In genomic region chr7:8618441-8619070, GRCh38 we compare ENCODE assay signal across 26 cellular contexts.
"Had no signal": no experiment of that assay in that cellular context is flagged by ENCODE, and none has a peak within 500 bp of the region (broad histone marks: within the 10 kb centered on the region; RNA-seq: fewer than 3 reads in every experiment).

No MANE protein-coding gene starts in this region.

- H3K27ac ChIP-seq: ovary, skin epidermis, transverse colon had no signal

- H3K4me1 Mint-ChIP-seq: activated CD4-positive, alpha-beta T cell treated with anti-CD3 and anti-CD28 coated beads, Interleukin-2, amount 10 ng/mL, durations not matched to agents 7 days and 5 days; activated CD8-positive, alpha-beta memory T cell treated with anti-CD3 and anti-CD28 coated beads, Interleukin-2, amount 10 ng/mL, durations not matched to agents 7 days and 5 days; immature natural killer cell; naive thymus-derived CD8-positive, alpha-beta T cell; stimulated activated naive B cell treated with anti-CD40 and anti-IgM and Interleukin-4, amounts not matched to agents 10 μg/mL and 1 μg/mL and 100 μg/mL, for 72 hours; T-helper 17 cell had no signal

- DNase-seq: activated CD4-positive, alpha-beta T cell treated with anti-CD3 and anti-CD28 coated beads for 1 hour; activated CD4-positive, alpha-beta T cell treated with anti-CD3 and anti-CD28 coated beads, Interleukin-2, amount 10 ng/mL, durations not matched to agents 7 days and 5 days; activated CD8-positive, alpha-beta memory T cell treated with anti-CD3 and anti-CD28 coated beads, Interleukin-2, amount 10 ng/mL, durations not matched to agents 7 days and 5 days; activated CD8-positive, alpha-beta T cell treated with anti-CD3 and anti-CD28 coated beads for 36 hours; activated naive CD4-positive, alpha-beta T cell; activated T-cell treated with anti-CD3 and anti-CD28 coated beads, Interleukin-2, amount 50 U/mL, for 48 hours; effector CD8-positive, alpha-beta T cell; immature natural killer cell; kidney; left colon; mammary epithelial cell; naive thymus-derived CD8-positive, alpha-beta T cell; ovary; retina; stimulated activated CD4-positive, alpha-beta T cell treated with anti-CD3 and anti-CD28 coated beads, Interleukin-2, amount 100 ng/mL, for 24 hours; stimulated activated naive B cell treated with anti-CD40 and anti-IgM and Interleukin-4, amounts not matched to agents 10 μg/mL and 1 μg/mL and 100 μg/mL, for 72 hours; SW 1271; T-helper 17 cell; T1000; transverse colon had no signal

- H3K9me3 ChIP-seq: ovary, transverse colon had no signal

- ATAC-seq: activated CD8-positive, alpha-beta memory T cell treated with anti-CD3 and anti-CD28 coated beads, Interleukin-2, amount 10 ng/mL, durations not matched to agents 7 days and 5 days; activated CD8-positive, alpha-beta T cell treated with anti-CD3 and anti-CD28 coated beads for 36 hours; activated naive CD4-positive, alpha-beta T cell treated with anti-CD3 and anti-CD28 coated beads, Interleukin-2, amount 50 U/mL, for 72 hours; left colon; naive thymus-derived CD8-positive, alpha-beta T cell; sciatic nerve; stimulated activated naive B cell treated with anti-CD40 and anti-IgM and Interleukin-4, amounts not matched to agents 10 μg/mL and 1 μg/mL and 100 μg/mL, for 72 hours; T-helper 17 cell had no signal

- H3K27me3 Mint-ChIP-seq: activated CD4-positive, alpha-beta T cell treated with anti-CD3 and anti-CD28 coated beads, Interleukin-2, amount 10 ng/mL, durations not matched to agents 7 days and 5 days; activated CD8-positive, alpha-beta memory T cell treated with anti-CD3 and anti-CD28 coated beads, Interleukin-2, amount 10 ng/mL, durations not matched to agents 7 days and 5 days; activated CD8-positive, alpha-beta T cell treated with anti-CD3 and anti-CD28 coated beads for 36 hours; naive thymus-derived CD8-positive, alpha-beta T cell; progenitor cell of endocrine pancreas; stimulated activated naive B cell treated with anti-CD40 and anti-IgM and Interleukin-4, amounts not matched to agents 10 μg/mL and 1 μg/mL and 100 μg/mL, for 72 hours; T-helper 17 cell had no signal

- H3K36me3 ChIP-seq: ovary, transverse colon had no signal

- H3K4me1 ChIP-seq: transverse colon had no signal

- H3K27ac Mint-ChIP-seq: activated CD4-positive, alpha-beta T cell treated with anti-CD3 and anti-CD28 coated beads, Interleukin-2, amount 10 ng/mL, durations not matched to agents 7 days and 5 days; activated CD8-positive, alpha-beta memory T cell treated with anti-CD3 and anti-CD28 coated beads, Interleukin-2, amount 10 ng/mL, durations not matched to agents 7 days and 5 days; activated CD8-positive, alpha-beta T cell treated with anti-CD3 and anti-CD28 coated beads for 36 hours; activated naive CD4-positive, alpha-beta T cell treated with anti-CD3 and anti-CD28 coated beads, Interleukin-2, amount 50 U/mL, for 72 hours; activated T-helper 2 cell treated with anti-CD3 and anti-CD28 coated beads, Interferon-gamma antibody, Interleukin-2, Interleukin-4, amounts not matched to agents 10 μg/mL and 5 μg/mL and 100 μg/mL, durations not matched to agents 14 hours and 24 hours and 36 hours; immature natural killer cell; naive thymus-derived CD8-positive, alpha-beta T cell; progenitor cell of endocrine pancreas; stimulated activated naive B cell treated with anti-CD40 and anti-IgM and Interleukin-4, amounts not matched to agents 10 μg/mL and 1 μg/mL and 100 μg/mL, for 72 hours; T-helper 17 cell had no signal

- H3K36me3 Mint-ChIP-seq: activated CD8-positive, alpha-beta memory T cell treated with anti-CD3 and anti-CD28 coated beads, Interleukin-2, amount 10 ng/mL, durations not matched to agents 7 days and 5 days; activated naive CD4-positive, alpha-beta T cell treated with anti-CD3 and anti-CD28 coated beads, Interleukin-2, amount 50 U/mL, for 72 hours; immature natural killer cell; naive thymus-derived CD8-positive, alpha-beta T cell; stimulated activated naive B cell treated with anti-CD40 and anti-IgM and Interleukin-4, amounts not matched to agents 10 μg/mL and 1 μg/mL and 100 μg/mL, for 72 hours had no signal

- H3K4me3 Mint-ChIP-seq: activated CD4-positive, alpha-beta T cell treated with anti-CD3 and anti-CD28 coated beads, Interleukin-2, amount 10 ng/mL, durations not matched to agents 7 days and 5 days; activated CD8-positive, alpha-beta memory T cell treated with anti-CD3 and anti-CD28 coated beads, Interleukin-2, amount 10 ng/mL, durations not matched to agents 7 days and 5 days; activated CD8-positive, alpha-beta T cell treated with anti-CD3 and anti-CD28 coated beads for 36 hours; immature natural killer cell; naive thymus-derived CD8-positive, alpha-beta T cell; neural crest cell; stimulated activated naive B cell treated with anti-CD40 and anti-IgM and Interleukin-4, amounts not matched to agents 10 μg/mL and 1 μg/mL and 100 μg/mL, for 72 hours; T-helper 17 cell had no signal

- H3K9me3 Mint-ChIP-seq: activated CD4-positive, alpha-beta T cell treated with anti-CD3 and anti-CD28 coated beads, Interleukin-2, amount 10 ng/mL, durations not matched to agents 7 days and 5 days; activated CD8-positive, alpha-beta T cell treated with anti-CD3 and anti-CD28 coated beads for 36 hours; activated T-helper 2 cell treated with anti-CD3 and anti-CD28 coated beads, Interferon-gamma antibody, Interleukin-2, Interleukin-4, amounts not matched to agents 10 μg/mL and 5 μg/mL and 100 μg/mL, durations not matched to agents 14 hours and 24 hours and 36 hours; neural crest cell had no signal

- H3K27me3 ChIP-seq: ovary, transverse colon had no signal

- H3K4me3 ChIP-seq: ovary, skin epidermis, transverse colon had no signal
